In genomic region chr4:174973336-174973735, GRCh38 we compare ENCODE assay signal across 34 cellular contexts.
"Had no signal": no experiment of that assay in that cellular context is flagged by ENCODE, and none has a peak within 500 bp of the region (broad histone marks: within the 10 kb centered on the region; RNA-seq: fewer than 3 reads in every experiment).

No MANE protein-coding gene starts in this region.

- DNase-seq: Karpas-422, Kasumi-1, MG63, MM.1S, MV-4-11, NCI-H1048, NCI-H1092, NCI-H1092 treated with DMSO at 0.1 percent for 48 hours, NCI-H1105, NCI-H1105 treated with DMSO at 0.1 percent for 48 hours, NCI-H1417, NCI-H1417 treated with DMSO at 0.1 percent for 48 hours, NCI-H1436, NCI-H1436 treated with DMSO at 0.1 percent for 48 hours, NCI-H146, NCI-H1694, NCI-H1694 treated with DMSO at 0.1 percent for 48 hours, NCI-H187, NCI-H187 treated with DMSO at 0.1 percent for 48 hours, NCI-H1930, NCI-H2029, NCI-H2029 treated with DMSO at 0.1 percent for 48 hours, NCI-H2081, NCI-H2081 treated with DMSO at 0.1 percent for 48 hours, NCI-H2107, NCI-H2171, NCI-H2171 treated with DMSO at 0.1 percent for 48 hours, NCI-H2227 treated with DMSO at 0.1 percent for 48 hours, NCI-H226, NCI-H345, NCI-H446, NCI-H446 treated with DMSO at 0.1 percent for 48 hours, NCI-H510A, NCI-H510A treated with DMSO at 0.1 percent for 48 hours had no signal
